Comparison of ENCODE assay signal across 18 cellular contexts in genomic region chr18:8586956-8587355, GRCh38.
"Had no signal": no experiment of that assay in that cellular context is flagged by ENCODE, and none has a peak within 500 bp of the region (broad histone marks: within the 10 kb centered on the region; RNA-seq: fewer than 3 reads in every experiment).

No MANE protein-coding gene starts in this region.

- DNase-seq: activated CD4-positive, alpha-beta memory T cell treated with anti-CD3 and anti-CD28 coated beads for 36 hours; activated CD4-positive, alpha-beta T cell treated with anti-CD3 and anti-CD28 coated beads, Interleukin-2, amount 10 ng/mL, durations not matched to agents 7 days and 5 days; activated CD4-positive, CD25-positive, alpha-beta regulatory T cell; activated CD8-positive, alpha-beta memory T cell treated with anti-CD3 and anti-CD28 coated beads for 24 hours; activated effector memory CD4-positive, alpha-beta T cell treated with anti-CD3 and anti-CD28 coated beads, Interleukin-2, amount 50 U/mL, for 16 hours; activated naive CD4-positive, alpha-beta T cell treated with Interleukin-2 at 50 U/mL for 16 hours; activated T-cell treated with anti-CD3 and anti-CD28 coated beads, Interleukin-2, amount 50 U/mL, for 4 hours; brain microvascular endothelial cell; KG1; NCI-H1105 treated with DMSO at 0.1 percent for 48 hours; NCI-H1436 treated with DMSO at 0.1 percent for 48 hours; NCI-H187; NCI-H2081; NCI-H524; PC-9; SHP77 treated with DMSO at 0.1 percent for 48 hours; T-helper 9 cell had no signal

- ATAC-seq: activated naive CD4-positive, alpha-beta T cell treated with anti-CD3 and anti-CD28 coated beads, Interleukin-2, amount 50 U/mL, for 72 hours; activated T-cell treated with anti-CD3 and anti-CD28 coated beads, Interleukin-2, amount 50 U/mL, for 4 hours had no signal
